ENCODE assay signal across 1 cellular context in genomic region chr17:45309400-45309799, GRCh38.
TF ChIP-seq lines count a peak whose summit lies in the region.

No MANE protein-coding gene starts in this region.

TF ChIP-seq in IMR-90, 13 proteins besides CTCF, POLR2A, EP300 and RAD21 (continued from another document):
- TF ChIP-seq USF2 (IDR thresholded peaks at IDR 0.05; ENCODE audit: low read depth, low read length), result no peak
- no peak for TF ChIP-seq RCOR1 (IDR thresholded peaks at IDR 0.05; ENCODE audit: insufficient replicate concordance, low read length)
- TF ChIP-seq CHD1 (IDR thresholded peaks at IDR 0.05; ENCODE audit: low read depth, low read length), result no peak
- no peak for TF ChIP-seq MAZ (IDR thresholded peaks at IDR 0.05; ENCODE audit: borderline replicate concordance, low read depth, low read length)
- TF ChIP-seq RFX5 (IDR thresholded peaks at IDR 0.05; ENCODE audit: low read depth, low read length), result no peak
- no peak for TF ChIP-seq MXI1 (IDR thresholded peaks at IDR 0.05; ENCODE audit: borderline replicate concordance, low read depth, low read length)
- TF ChIP-seq SMC3 (IDR thresholded peaks at IDR 0.05; ENCODE audit: low read depth, low read length), result no peak
- TF ChIP-seq ELK1 (IDR thresholded peaks at IDR 0.05; ENCODE audit: borderline replicate concordance, low read depth, low read length), result no peak
- TF ChIP-seq NFE2L2 (IDR thresholded peaks at IDR 0.05; ENCODE audit: low read depth, low read length), result no peak
TF ChIP-seq in IMR-90: peak in this region for 0.
